1 cellular context compared by ENCODE assay signal in the genomic region with DNA sequence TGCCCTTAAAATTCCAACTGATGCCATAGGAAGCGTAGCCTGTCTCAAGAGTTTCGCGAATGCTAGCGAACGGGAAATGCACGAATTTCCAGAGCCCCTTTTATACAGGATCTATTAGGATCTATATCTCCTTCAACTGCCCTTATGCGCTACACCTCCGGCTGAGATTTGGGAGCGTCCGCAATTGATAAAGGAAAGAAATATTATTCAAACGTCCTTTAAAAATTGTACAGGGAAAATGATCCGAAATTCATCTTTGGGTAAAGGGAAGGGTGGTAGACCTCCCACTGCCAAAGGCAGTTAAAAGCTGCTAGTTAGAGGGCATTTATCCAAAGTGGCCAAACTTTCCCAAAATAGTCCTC.
TF ChIP-seq lines count a peak whose summit lies in the region.

No MANE protein-coding gene starts in this region.

TF ChIP-seq in H1, 55 proteins besides CTCF, POLR2A, EP300 and RAD21 (continued from another document):
- TF ChIP-seq HDAC6 (IDR thresholded peaks at IDR 0.05; ENCODE audit: low read depth, low read length) (no peak), FOSL1 (IDR thresholded peaks at IDR 0.05; ENCODE audit: insufficient read depth, low read depth, low read length) (no peak), CBX8 (IDR thresholded peaks at IDR 0.05; ENCODE audit: borderline replicate concordance, low read depth, low read length) (no peak), RXRA (IDR thresholded peaks at IDR 0.05; ENCODE audit: insufficient read depth, low read depth, low read length) (no peak), SP4 (IDR thresholded peaks at IDR 0.05; ENCODE audit: low read length) (no peak)
